9 cellular contexts compared by ENCODE assay signal in the genomic region with DNA sequence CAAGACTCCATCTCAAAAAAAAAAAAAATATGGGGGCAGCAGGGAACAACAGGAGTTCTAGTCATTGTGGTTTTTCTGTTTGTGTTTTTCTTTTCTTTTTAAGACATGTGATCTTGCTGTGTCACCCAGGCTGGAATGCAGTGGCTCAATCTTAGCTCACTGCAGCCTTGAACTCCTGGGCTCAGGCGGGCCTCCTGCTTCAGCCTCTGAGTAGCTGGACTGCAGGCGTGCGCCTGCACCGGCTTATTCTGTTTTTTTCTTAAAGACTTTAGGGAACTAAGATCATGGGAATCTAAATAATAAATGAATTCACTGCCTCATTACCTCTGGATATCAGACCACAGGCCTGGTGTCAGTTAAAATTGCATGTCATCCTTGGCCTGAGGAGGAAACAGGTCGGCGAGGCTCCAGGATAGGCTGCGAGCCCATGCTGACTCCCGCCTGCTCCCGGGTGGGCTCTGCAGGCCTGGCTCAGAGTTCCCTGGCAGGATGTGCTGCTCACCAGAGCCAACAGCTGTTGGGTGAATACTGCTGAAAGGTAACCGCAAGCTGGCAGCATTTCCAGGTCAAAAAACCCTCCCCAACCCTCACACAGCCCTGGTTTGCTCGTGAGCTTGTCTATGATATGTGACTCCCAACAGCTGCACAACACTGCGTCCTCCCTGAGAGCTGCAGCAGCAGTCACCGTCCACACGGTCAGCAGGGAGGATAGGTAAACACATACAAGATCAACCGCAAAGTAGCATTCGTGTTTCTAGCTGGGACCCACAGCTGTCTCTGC. TPM values are rescaled to one million over a fixed set of nuclear protein-coding genes. Genes with fewer than 3 reads are reported as not detected.
DNase-seq lines count a peak whose midpoint lies in the region; ATAC-seq and TF ChIP-seq lines count a peak whose summit lies in the region.
"Had no signal": no experiment of that assay in that cellular context is flagged by ENCODE, and none has a peak within 500 bp of the region (broad histone marks: within the 10 kb centered on the region; RNA-seq: fewer than 3 reads in every experiment).

No MANE protein-coding gene starts in this region.

- POLR2A ChIA-PET in activated CD4-positive, alpha-beta memory T cell treated with anti-CD3 and anti-CD28 coated beads for 36 hours (lab: Charles Lee), result no interaction called here
- POLR2A ChIA-PET in CD8-positive, alpha-beta memory T cell (lab: Charles Lee), result no interaction called here

- CTCF ChIA-PET in activated CD4-positive, alpha-beta memory T cell treated with anti-CD3 and anti-CD28 coated beads for 36 hours (lab: Charles Lee), result no interaction called here
- CTCF ChIA-PET in CD8-positive, alpha-beta memory T cell (lab: Charles Lee), result no interaction called here

- peaks cover 10% of the 10 kb centered on the region for H3K4me1 Mint-ChIP-seq in activated CD4-positive, alpha-beta memory T cell treated with anti-CD3 and anti-CD28 coated beads for 36 hours (ENCODE audit: low read depth)
- H3K4me1 Mint-ChIP-seq in CD8-positive, alpha-beta memory T cell, result peaks cover 4 to 15% (median 6%) of the 10 kb centered on the region in 3 donors

- H3K27ac Mint-ChIP-seq in activated CD4-positive, alpha-beta memory T cell treated with anti-CD3 and anti-CD28 coated beads for 36 hours, result no peak overlapping the region
- peak overlapping the region in 2 of 8 donors; percentile 44 to 54 for H3K27ac Mint-ChIP-seq in CD8-positive, alpha-beta memory T cell

- ATAC-seq in GM18870 (IDR thresholded peaks at IDR 0.05; ENCODE audit: unreplicated experiment) (peak; percentile 74), HG03280 (IDR thresholded peaks at IDR 0.05; ENCODE audit: unreplicated experiment) (peak; percentile 43)

- H3K4me3 Mint-ChIP-seq in activated CD4-positive, alpha-beta memory T cell treated with anti-CD3 and anti-CD28 coated beads for 36 hours, result no peak overlapping the region
- H3K4me3 Mint-ChIP-seq in CD8-positive, alpha-beta memory T cell, result no peak overlapping the region

- intact Hi-C loops in activated CD4-positive, alpha-beta memory T cell treated with anti-CD3 and anti-CD28 coated beads for 36 hours (cut with micrococcal nuclease), result no loop called here

- H3K9me3 ChIP-seq in CD8-positive, alpha-beta memory T cell (ENCODE audit: low read length), result no peaks in the 10 kb centered on the region
- H3K9me3 ChIP-seq: tibial nerve had no signal

- H3K36me3 Mint-ChIP-seq in activated CD4-positive, alpha-beta memory T cell treated with anti-CD3 and anti-CD28 coated beads for 36 hours, result no peaks in the 10 kb centered on the region
- H3K36me3 Mint-ChIP-seq in CD8-positive, alpha-beta memory T cell, result peaks cover 0 to 4% (median 4%) of the 10 kb centered on the region in 3 donors

- DNase-seq in RPMI7951 (ENCODE audit: low read depth), result peak; percentile 15
- peak; percentile 93 for DNase-seq in fibroblast of the aortic adventitia (ENCODE audit: low read depth)
- DNase-seq in ureter (ENCODE audit: low spot score), result peak; percentile 40
- DNase-seq in activated CD4-positive, alpha-beta memory T cell treated with anti-CD3 and anti-CD28 coated beads for 36 hours, result no peak
- DNase-seq in stimulated activated CD4-positive, alpha-beta T cell treated with anti-CD3 and anti-CD28 coated beads, Interleukin-12 subunit alpha, Interleukin-12 subunit beta, amount 100 ng/mL, for 4 hours, result no peak
- DNase-seq in CD8-positive, alpha-beta memory T cell, result no peak

- no peaks in the 10 kb centered on the region for H3K27me3 ChIP-seq in CD8-positive, alpha-beta memory T cell (ENCODE audit: insufficient read depth, low read length, poor library complexity, severe bottlenecking)
- H3K27me3 ChIP-seq: tibial nerve had no signal

- H3K36me3 ChIP-seq in CD8-positive, alpha-beta memory T cell (ENCODE audit: insufficient read depth, low read length), result no peaks in the 10 kb centered on the region

- H3K4me1 ChIP-seq in CD8-positive, alpha-beta memory T cell (ENCODE audit: insufficient read depth, low read length), result peaks cover 14% of the 10 kb centered on the region

- H3K27me3 Mint-ChIP-seq in activated CD4-positive, alpha-beta memory T cell treated with anti-CD3 and anti-CD28 coated beads for 36 hours, result no peaks in the 10 kb centered on the region
- H3K27me3 Mint-ChIP-seq in CD8-positive, alpha-beta memory T cell, result no peaks in the 10 kb centered on the region

- TF ChIP-seq CTCF in fibroblast of the aortic adventitia (IDR thresholded peaks at IDR 0.05; ENCODE audit: insufficient read depth, low read length), result no peak

- H3K27ac ChIP-seq in CD8-positive, alpha-beta memory T cell (ENCODE audit: low read depth, low read length), result no peak overlapping the region

- no peaks in the 10 kb centered on the region for H3K9me3 Mint-ChIP-seq in activated CD4-positive, alpha-beta memory T cell treated with anti-CD3 and anti-CD28 coated beads for 36 hours
- no peaks in the 10 kb centered on the region for H3K9me3 Mint-ChIP-seq in CD8-positive, alpha-beta memory T cell

- H3K4me3 ChIP-seq in fibroblast of the aortic adventitia (ENCODE audit: low read depth, low read length), result no peak overlapping the region
- H3K4me3 ChIP-seq in CD8-positive, alpha-beta memory T cell (ENCODE audit: low read length), result no peak overlapping the region
- H3K4me3 ChIP-seq: tibial nerve had no signal

RNA-seq across cellular contexts. Expression of a gene that starts 58.1 kb away (rescaled TPM):
- total RNA-seq in RPMI7951 (2014; rRNA removed; shearing (Covaris generic)), result 25.8 and 31.8 TPM in 2 replicates
- 24.8 and 55.1 TPM in 2 replicates for total RNA-seq in fibroblast of the aortic adventitia (ENCODE audit: low replicate concordance)
- 108 TPM for total RNA-seq in ureter
- 10 to 100 TPM; 21.5 to 22.5 TPM for total RNA-seq in activated CD4-positive, alpha-beta memory T cell treated with anti-CD3 and anti-CD28 coated beads for 36 hours
- total RNA-seq in CD8-positive, alpha-beta memory T cell, result 10 to 100 TPM; 39.5 to 41.0 TPM
- polyA plus RNA-seq in CD8-positive, alpha-beta memory T cell, result 20.2 TPM

Comparison
In these comparisons a context has a peak if more than half of its experiments do, and no peak if none do; other contexts are left out.
1. DNase-seq: peak in RPMI7951 (single experiment), fibroblast of the aortic adventitia (single experiment) and ureter (single experiment); none in activated CD4-positive, alpha-beta memory T cell treated with anti-CD3 and anti-CD28 coated beads for 36 hours (single experiment), stimulated activated CD4-positive, alpha-beta T cell treated with anti-CD3 and anti-CD28 coated beads, Interleukin-12 subunit alpha, Interleukin-12 subunit beta, amount 100 ng/mL, for 4 hours (single experiment) and CD8-positive, alpha-beta memory T cell (0 of 5).